In the genomic region with DNA sequence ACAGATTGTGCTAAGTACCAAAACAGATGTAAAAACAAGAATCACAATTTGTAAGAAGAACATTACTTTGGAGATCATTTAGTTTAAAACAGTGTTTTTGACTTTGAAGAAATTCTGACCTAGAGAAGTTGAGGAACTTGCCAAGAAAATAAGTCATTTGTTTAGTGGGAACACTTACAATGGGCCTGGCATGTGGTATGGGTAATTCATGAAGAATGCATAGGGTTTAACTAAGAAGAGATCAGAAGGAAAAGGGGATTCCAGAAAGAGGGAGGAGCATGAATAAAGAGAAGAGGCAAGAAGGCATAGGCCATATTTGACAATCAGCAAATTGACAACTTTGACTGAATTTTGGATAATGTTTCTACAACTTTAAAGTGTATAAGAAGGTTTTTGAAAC, we compare ENCODE assay signal across 25 cellular contexts. TPM values are rescaled to one million over a fixed set of nuclear protein-coding genes. Genes with fewer than 3 reads are reported as not detected.
DNase-seq lines count a peak whose midpoint lies in the region; ATAC-seq, FAIRE-seq and TF ChIP-seq lines count a peak whose summit lies in the region.
"Had no signal": no experiment of that assay in that cellular context is flagged by ENCODE, and none has a peak within 500 bp of the region (broad histone marks: within the 10 kb centered on the region; RNA-seq: fewer than 3 reads in every experiment).

No MANE protein-coding gene starts in this region.

- no peaks in the 10 kb centered on the region for H3K36me3 Mint-ChIP-seq in GM23338 (ENCODE audit: low read depth)
- H3K36me3 Mint-ChIP-seq: CD8-positive, alpha-beta T cell; type B pancreatic cell had no signal

- no peak overlapping the region for H3K27ac ChIP-seq in A673 (ENCODE audit: low read depth, low read length, poor library complexity, severe bottlenecking)
- H3K27ac ChIP-seq in GM23338 (ENCODE audit: low read depth), result no peak overlapping the region
- H3K27ac ChIP-seq in pancreas, result no peak overlapping the region
- H3K27ac ChIP-seq: adrenal gland, colonic mucosa, heart left ventricle had no signal

- POLR2A ChIA-PET in A673 (lab: Charles Lee; ENCODE audit: low non-redundant PET), result no interaction called here

- no peaks in the 10 kb centered on the region for H3K36me3 ChIP-seq in A673 (ENCODE audit: insufficient read depth, low read length, poor library complexity, severe bottlenecking)
- H3K36me3 ChIP-seq in GM23338 (ENCODE audit: insufficient read depth), result no peaks in the 10 kb centered on the region
- no peaks in the 10 kb centered on the region for H3K36me3 ChIP-seq in pancreas
- H3K36me3 ChIP-seq: adrenal gland, colonic mucosa, heart left ventricle had no signal

- no peaks in the 10 kb centered on the region for H3K9me3 Mint-ChIP-seq in GM23338
- H3K9me3 Mint-ChIP-seq: activated T-helper 2 cell treated with anti-CD3 and anti-CD28 coated beads, Interferon-gamma antibody, Interleukin-2, Interleukin-4, amounts not matched to agents 10 μg/mL and 5 μg/mL and 100 μg/mL, durations not matched to agents 14 hours and 24 hours and 36 hours; CD8-positive, alpha-beta T cell; memory B cell; nephron; T-helper 1 cell treated with Interleukin-12 subunit alpha and Interleukin-12 subunit beta and Interleukin-4 antibody, amounts not matched to agents 30 μg/mL and 1 μg/mL, for 36 hours; type B pancreatic cell had no signal

- H3F3A ChIP-seq in GM23338 (replicated peaks; ENCODE audit: low read depth), result no peaks in the 10 kb centered on the region

- TF ChIP-seq CTCF in A673 (conservative IDR thresholded peaks at IDR 0.05; ENCODE audit: low read depth, low read length), result no peak
- TF ChIP-seq CTCF in GM23338 (conservative IDR thresholded peaks at IDR 0.05; ENCODE audit: low read depth in 2 of 2), result no peak
- TF ChIP-seq CTCF in pancreas (IDR thresholded peaks at IDR 0.05), result no peak

- no peaks in the 10 kb centered on the region for H3K79me2 ChIP-seq in GM23338 (replicated peaks; ENCODE audit: insufficient read depth)

- peaks cover 5% of the 10 kb centered on the region for H3K4me1 Mint-ChIP-seq in GM23338
- H3K4me1 Mint-ChIP-seq: nephron had no signal

- H3K9me3 ChIP-seq in A673 (ENCODE audit: low read depth, low read length, poor library complexity, severe bottlenecking), result no peaks in the 10 kb centered on the region
- H3K9me3 ChIP-seq in pancreas, result no peaks in the 10 kb centered on the region
- H3K9me3 ChIP-seq: adrenal gland, colonic mucosa had no signal

- H3K4me3 Mint-ChIP-seq in GM23338, result no peak overlapping the region
- H3K4me3 Mint-ChIP-seq: CD8-positive, alpha-beta T cell; memory B cell; nephron; T-helper 1 cell treated with Interleukin-12 subunit alpha and Interleukin-12 subunit beta and Interleukin-4 antibody, amounts not matched to agents 30 μg/mL and 1 μg/mL, for 36 hours; type B pancreatic cell had no signal

- intact Hi-C loops in A673 (cut with micrococcal nuclease; ENCODE audit: unreplicated experiment), result no loop called here
- intact Hi-C loops in pancreas (cut with DNase I), result no loop called here

- H3K4me1 ChIP-seq in A673 (ENCODE audit: insufficient read depth, low read length, poor library complexity, severe bottlenecking) (no peaks in the 10 kb centered on the region), GM23338 (ENCODE audit: insufficient read depth) (no peaks in the 10 kb centered on the region), pancreas (peaks cover 0 to 10% (median 0%) of the 10 kb centered on the region in 3 donors)
- H3K4me1 ChIP-seq: adrenal gland, colonic mucosa, heart left ventricle had no signal

- no TSS peak for BruUV-seq in A673 (replicated peaks; lab: Mats Ljungman, UMichigan)

- DNase-seq in A673 (ENCODE audit: low spot score) (peak; percentile 12), GM23338 (ENCODE audit: low spot score) (peak; percentile 27), amniotic epithelial cell (ENCODE audit: low read depth) (peak; percentile 28), fibroblast of the conjunctiva (ENCODE audit: low read depth) (peak; percentile 17), hypothalamus (lab: John Stamatoyannopoulos, UW) (no peak), NCI-H1105 (lab: John Stamatoyannopoulos, UW) (no peak), pancreas (no peak), GM03348 (ENCODE audit: low spot score) (no peak)
- DNase-seq: adrenal gland; CD8-positive, alpha-beta T cell; colonic mucosa; DMS79 treated with DMSO at 0.1 percent for 48 hours; heart left ventricle; islet precursor cell; NCI-H187; NCI-H446; Right ventricle myocardium superior; stimulated activated naive CD4-positive, alpha-beta T cell had no signal

- H3K4me3 ChIP-seq in A673 (ENCODE audit: low read depth, low read length, poor library complexity, severe bottlenecking), result no peak overlapping the region
- no peak overlapping the region for H3K4me3 ChIP-seq in GM23338
- H3K4me3 ChIP-seq in pancreas, result no peak overlapping the region
- H3K4me3 ChIP-seq: adrenal gland, colonic mucosa, heart left ventricle had no signal

- H4K20me1 ChIP-seq in GM23338 (replicated peaks; ENCODE audit: insufficient read depth), result no peaks in the 10 kb centered on the region

- H3K4me2 ChIP-seq in GM23338, result no peak overlapping the region

- H3K27me3 ChIP-seq in A673 (replicated peaks; ENCODE audit: insufficient read depth, low read depth, low read length, poor library complexity) (no peaks in the 10 kb centered on the region), GM23338 (ENCODE audit: insufficient read depth) (no peaks in the 10 kb centered on the region), pancreas (no peaks in the 10 kb centered on the region)
- H3K27me3 ChIP-seq: adrenal gland, colonic mucosa, heart left ventricle had no signal

- H2AFZ ChIP-seq in GM23338, result no peak overlapping the region; the same call in 1 of the 2 replicates

- no peak overlapping the region for H3K27ac Mint-ChIP-seq in GM23338
- H3K27ac Mint-ChIP-seq: activated T-helper 2 cell treated with anti-CD3 and anti-CD28 coated beads, Interferon-gamma antibody, Interleukin-2, Interleukin-4, amounts not matched to agents 10 μg/mL and 5 μg/mL and 100 μg/mL, durations not matched to agents 14 hours and 24 hours and 36 hours; CD8-positive, alpha-beta T cell; memory B cell; nephron; T-helper 1 cell treated with Interleukin-12 subunit alpha and Interleukin-12 subunit beta and Interleukin-4 antibody, amounts not matched to agents 30 μg/mL and 1 μg/mL, for 36 hours; type B pancreatic cell had no signal

- no peak for ATAC-seq in GM23338
- no peak for ATAC-seq in pancreas
- ATAC-seq: CD8-positive, alpha-beta T cell; heart left ventricle had no signal

- H3K27me3 Mint-ChIP-seq in GM23338 (ENCODE audit: insufficient read depth, low read depth, poor library complexity), result no peaks in the 10 kb centered on the region
- H3K27me3 Mint-ChIP-seq: memory B cell, type B pancreatic cell had no signal

- no peak for FAIRE-seq in pancreas (lab: Jason Lieb, UNC)
- FAIRE-seq: A204.1 had no signal

- H3K9me2 ChIP-seq in GM23338 (ENCODE audit: insufficient read depth), result no peaks in the 10 kb centered on the region

- CTCF ChIA-PET in A673 (lab: Charles Lee), result no interaction called here

TF ChIP-seq in GM23338, 12 proteins besides CTCF, POLR2A, EP300 and RAD21 (continues in another document):
- TF ChIP-seq ETS1 (IDR thresholded peaks at IDR 0.05) (no peak), STAT1 (IDR thresholded peaks at IDR 0.05; ENCODE audit: unreplicated experiment) (no peak), ZNF114 (CRISPR knock-in tag; IDR thresholded peaks at IDR 0.05) (no peak), POLR2AphosphoS5 (IDR thresholded peaks at IDR 0.05; ENCODE audit: low read depth) (no peak), EZH2phosphoT487 (IDR thresholded peaks at IDR 0.05; ENCODE audit: unreplicated experiment) (no peak), EZH2 (IDR thresholded peaks at IDR 0.05; ENCODE audit: low read depth, unreplicated experiment) (no peak), ZNF331 (CRISPR knock-in tag; IDR thresholded peaks at IDR 0.05; ENCODE audit: low read depth) (no peak), CREB1 (CRISPR knock-in tag; IDR thresholded peaks at IDR 0.05; ENCODE audit: low read depth) (no peak), NANOG (IDR thresholded peaks at IDR 0.05; ENCODE audit: borderline replicate concordance) (no peak)

RNA-seq across cellular contexts. Expression of gene LMBRD1, which starts 30.7 kb away (rescaled TPM):
- total RNA-seq in A673 (2021) (19.8 and 21.1 TPM in 2 replicates), pancreas (10 to 100 TPM; 32.4 to 42.9 (median 38.7) TPM)
- total RNA-seq in GM23338 (2014; rRNA removed; shearing (Covaris generic)), result 20.3 and 25.5 TPM in 2 replicates
- polyA plus RNA-seq in GM23338 (2016; fragmentation: Nextera tagmentation; extraction: Ambion mirVana) (18.7 and 21.0 TPM in 2 replicates), pancreas (10 to 100 TPM; 16.5 to 50.5 TPM)

RNA-seq across cellular contexts. Expression of gene COL19A1, which starts 38.9 kb away (rescaled TPM):
- 0.31 and 0.37 TPM in 2 replicates for total RNA-seq in A673 (2021)
- total RNA-seq in GM23338 (2014; rRNA removed; shearing (Covaris generic)), result not detected in 2 replicates
- polyA plus RNA-seq in GM23338 (2016; fragmentation: Nextera tagmentation; extraction: Ambion mirVana), result 0.03 TPM in 1 of 2 replicates, not detected in the other
- under 1 TPM; 0.20 to 0.86 (median 0.54) TPM for total RNA-seq in pancreas
- polyA plus RNA-seq in pancreas, result under 1 TPM; 0.04 to 0.19 TPM
- total RNA-seq: pulmonary artery endothelial cell had no signal

Comparison
In these comparisons a context has a peak if more than half of its experiments do, and no peak if none do; other contexts are left out.
1. DNase-seq: peak in A673 (single experiment), GM23338 (single experiment), amniotic epithelial cell (single experiment) and fibroblast of the conjunctiva (single experiment); none in hypothalamus (0 of 51), NCI-H1105 (single experiment), pancreas (0 of 6) and GM03348 (single experiment).